ENCODE assay signal across 8 cellular contexts in genomic region chr16:29612381-29613306, GRCh38. TPM values are rescaled to one million over a fixed set of nuclear protein-coding genes. Genes with fewer than 3 reads are reported as not detected.
DNase-seq lines count a peak whose midpoint lies in the region; ATAC-seq and TF ChIP-seq lines count a peak whose summit lies in the region.
"Not testable (repeated sequence)": the region's sequence is repeated elsewhere in the genome, so short reads cannot be mapped to it uniquely, and the experiment has no call there.

No MANE protein-coding gene starts in this region.

- DNase-seq in HAP-1 (ENCODE audit: low spot score in 2 of 2); MCF 10A (ENCODE audit: unreplicated experiment); left ventricle myocardium superior; testis: not testable (repeated sequence)
- peak; percentile 27 for DNase-seq in KBM-7

- peak; percentile 2 for ATAC-seq in left ventricle myocardium superior

- TF ChIP-seq RAD21 in neural cell (conservative IDR thresholded peaks at IDR 0.05) = not testable (repeated sequence)

- CTCF ChIA-PET in MCF 10A (lab: Yijun Ruan, JAX) = interaction anchor here (0.7 kb wide), 1 partner anchor 182 kb away, joined by 3 read pairs; no protein-coding TSS in a partner anchor

- H3K9me3 Mint-ChIP-seq in MCF 10A (ENCODE audit: unreplicated experiment) = not testable (repeated sequence)

- H2AFZ ChIP-seq in neural cell (ENCODE audit: low read depth, low read length) = peak overlapping the region; percentile 27

- not testable (repeated sequence) for H3K36me3 Mint-ChIP-seq in MCF 10A (ENCODE audit: insufficient read depth, unreplicated experiment)

- H3K4me1 Mint-ChIP-seq in MCF 10A (ENCODE audit: insufficient read depth, unreplicated experiment) = not testable (repeated sequence)

- H3K36me3 ChIP-seq in HAP-1 (replicated peaks); neural cell (ENCODE audit: insufficient read depth, low read length); testis (ENCODE audit: low read depth, missing control alignments): not testable (repeated sequence)

- not testable (repeated sequence) for H3K27me3 ChIP-seq in HAP-1 (ENCODE audit: low read depth); neural cell (ENCODE audit: insufficient read depth, low read depth, low read length); testis

- not testable (repeated sequence) for H3K27me3 Mint-ChIP-seq in MCF 10A (ENCODE audit: insufficient read depth, unreplicated experiment)

- WGBS in testis, 2 donors = 10 to 17% methylated on average over 10 to 35 of the region's 48 CpGs

- not testable (repeated sequence) for TF ChIP-seq EP300 in neural cell (conservative IDR thresholded peaks at IDR 0.05; ENCODE audit: poor library complexity, severe bottlenecking)

- peak overlapping the region; percentile 79 for H3K27ac Mint-ChIP-seq in MCF 10A (ENCODE audit: low read depth, unreplicated experiment)

- TF ChIP-seq CTCF in VCaP (conservative IDR thresholded peaks at IDR 0.05); MCF 10A (IDR thresholded peaks at IDR 0.05; ENCODE audit: unreplicated experiment); neural cell (IDR thresholded peaks at IDR 0.05; ENCODE audit: poor library complexity, severe bottlenecking); testis (IDR thresholded peaks at IDR 0.05): not testable (repeated sequence)

- H3K4me2 ChIP-seq in neural cell (ENCODE audit: low read length) = not testable (repeated sequence)

- H3K4me3 Mint-ChIP-seq in MCF 10A (ENCODE audit: unreplicated experiment) = peak overlapping the region; percentile 86

- H3K27ac ChIP-seq in VCaP = peak overlapping the region; percentile 31
- not testable (repeated sequence) for H3K27ac ChIP-seq in neural cell (ENCODE audit: low read length); testis

- POLR2A ChIA-PET in MCF 10A (lab: Yijun Ruan, JAX) = interaction anchor here (1.1 to 1.5 kb wide), 3 partner anchors 18 to 193 kb away, joined by 3 to 5 read pairs (median 4); partner anchors contain the start of gene MAZ

- not testable (repeated sequence) for H3K4me1 ChIP-seq in HAP-1, testis

- not testable (repeated sequence) for H3K79me2 ChIP-seq in neural cell (replicated peaks; ENCODE audit: insufficient read depth, low read length)

- H3K9me3 ChIP-seq in HAP-1; neural cell (ENCODE audit: low read length); testis: not testable (repeated sequence)

- H4K20me1 ChIP-seq in neural cell (ENCODE audit: insufficient read depth) = not testable (repeated sequence)

- H3K9me2 ChIP-seq in neural cell (ENCODE audit: insufficient read depth, low read length) = not testable (repeated sequence)

- intact Hi-C loops in MCF 10A (cut with micrococcal nuclease); left ventricle myocardium superior (cut with micrococcal nuclease); testis (cut with DNase I; ENCODE audit: low total_unique reads): not testable (repeated sequence)

- H3K9ac ChIP-seq in neural cell (ENCODE audit: low read length) = peak overlapping the region; percentile 65

- TSS peak; percentile 49 for BruUV-seq in MCF 10A (replicated peaks; lab: Mats Ljungman, UMichigan)

- H3K4me3 ChIP-seq in GM08714 (ENCODE audit: low read length) (peak overlapping the region; percentile 58; the same call in 1 of the 2 replicates), HAP-1 (peak overlapping the region; percentile 78), neural cell (ENCODE audit: low read length) (peak overlapping the region; percentile 70), testis (peak overlapping the region; percentile 53 to 69)

- TF ChIP-seq POLR2A in testis (IDR thresholded peaks at IDR 0.05) = not testable (repeated sequence)

- in situ Hi-C loops in HAP-1 (cut with MboI; ENCODE audit: low sequenced_read_pairs); KBM-7 (cut with MboI; ENCODE audit: low pct_unique_long_range_greater_than_20kb, low sequenced_read_pairs): not testable (repeated sequence)

- not testable (repeated sequence) for H3F3A ChIP-seq in neural cell (ENCODE audit: insufficient read depth, low read length, poor library complexity, severe bottlenecking)

TF ChIP-seq in neural cell, 6 proteins besides CTCF, POLR2A, EP300 and RAD21:
- peak; percentile 95 for TF ChIP-seq MXI1 (conservative IDR thresholded peaks at IDR 0.05; ENCODE audit: poor library complexity, severe bottlenecking)

RNA-seq across cellular contexts. Expression of gene SPN, which starts 50.4 kb away (rescaled TPM):
- not detected in 2 replicates for total RNA-seq in MCF 10A (2022)
- 0.87 TPM for total RNA-seq in left ventricle myocardium superior
- 0.09 TPM in 1 of 2 replicates, not detected in the other for polyA plus RNA-seq in neural cell
- 0.12 and 0.24 TPM in 2 replicates for polyA minus RNA-seq in neural cell
- total RNA-seq in testis = under 1 TPM in 1 of 2 donors, not detected in 1; 0.74 TPM
- polyA plus RNA-seq in testis (ENCODE audit: insufficient read depth, low read depth, low replicate concordance) = 3.2 TPM
